In genomic region chr9:38744484-38744883, GRCh38 we compare ENCODE assay signal across 25 cellular contexts. TPM values are rescaled to one million over a fixed set of nuclear protein-coding genes. Genes with fewer than 3 reads are reported as not detected.
DNase-seq lines count a peak whose midpoint lies in the region; ATAC-seq, FAIRE-seq and TF ChIP-seq lines count a peak whose summit lies in the region.
"Had no signal": no experiment of that assay in that cellular context is flagged by ENCODE, and none has a peak within 500 bp of the region (broad histone marks: within the 10 kb centered on the region; RNA-seq: fewer than 3 reads in every experiment).

No MANE protein-coding gene starts in this region.

- ATAC-seq in left lung: peak; percentile 95
- ATAC-seq in upper lobe of right lung: peak; percentile 78
- ATAC-seq in HepG2: no peak
- ATAC-seq: A549, GM23338, HCT116 had no signal

- no peak for TF ChIP-seq EP300 in HepG2 (IDR thresholded peaks at IDR 0.05; ENCODE audit: low read depth in 2 of 2, low read length in 2 of 2)
- TF ChIP-seq EP300 in HepG2 (CRISPR knock-in tag; IDR thresholded peaks at IDR 0.05; ENCODE audit: borderline replicate concordance): no peak

- H3K9me3 ChIP-seq in left lung (no peaks in the 10 kb centered on the region), upper lobe of right lung (no peaks in the 10 kb centered on the region), HepG2 (ENCODE audit: low read length) (no peaks in the 10 kb centered on the region)
- H3K9me3 ChIP-seq: A549; BE2C; BLaER1 treated with 17β-estradiol and CSF1 and Interleukin-3, amounts not matched to agents 10 nM and 100 nM had no signal

- BruUV-seq in HepG2 (replicated peaks; lab: Mats Ljungman, UMichigan): no TSS peak

- POLR2A ChIA-PET in HepG2 (lab: Yijun Ruan, JAX): no interaction called here

- no peak for FAIRE-seq in HepG2 (lab: Jason Lieb, UNC)
- FAIRE-seq: A549, D721Med, G401.6, GM12892, GM19239 had no signal

- peaks cover 5 to 21% of the 10 kb centered on the region in 2 donors for H3K27me3 ChIP-seq in left lung
- H3K27me3 ChIP-seq in upper lobe of right lung: peaks cover 4% of the 10 kb centered on the region
- H3K27me3 ChIP-seq in HepG2 (ENCODE audit: control insufficient read depth in 1 of 2, insufficient read depth in 2 of 2, low read length in 2 of 2): peaks cover 0 to 10% of the 10 kb centered on the region in 2 experiments; a peak in 1 of 5 replicates
- H3K27me3 ChIP-seq: BE2C; BLaER1 treated with 17β-estradiol and CSF1 and Interleukin-3, amounts not matched to agents 10 nM and 100 nM had no signal

- intact Hi-C loops in left lung (cut with DNase I): no loop called here
- intact Hi-C loops in upper lobe of right lung (cut with DNase I): no loop called here
- intact Hi-C loops in HepG2 (cut with micrococcal nuclease; ENCODE audit: unreplicated experiment): no loop called here

- CTCF ChIA-PET in HepG2 (lab: Yijun Ruan, JAX; ENCODE audit: low intra/inter-chr PET ratio, low total read pairs): no interaction called here

- no peak overlapping the region for H2AFZ ChIP-seq in HepG2 (ENCODE audit: low read length)
- H2AFZ ChIP-seq: GM23338 had no signal

- DNase-seq in DMS79 treated with DMSO at 0.1 percent for 48 hours (lab: John Stamatoyannopoulos, UW) (peak; percentile 16), DMS79 (lab: John Stamatoyannopoulos, UW) (no peak), left lung (no peak), upper lobe of right lung (no peak), MV-4-11 (lab: John Stamatoyannopoulos, UW) (no peak), HepG2 (ENCODE audit: low spot score) (no peak)
- DNase-seq: 8988T; ACHN; AML-193; BE2C; CD4-positive, alpha-beta T cell; CD8-positive, alpha-beta memory T cell; DMS 273 treated with DMSO at 0.1 percent for 48 hours; DND-41; H9 had no signal

- no peaks in the 10 kb centered on the region for H4K20me1 ChIP-seq in HepG2 (ENCODE audit: insufficient read depth, low read length)
- H4K20me1 ChIP-seq: BLaER1 treated with 17β-estradiol and CSF1 and Interleukin-3, amounts not matched to agents 10 nM and 100 nM had no signal

- in situ Hi-C loops in HepG2 (cut with HindIII; ENCODE audit: extremely low pct_ligation_motif_present, low pct_unique_long_range_greater_than_20kb): no loop called here

- H3K79me2 ChIP-seq in HepG2 (ENCODE audit: insufficient read depth, low read length): no peaks in the 10 kb centered on the region

- TF ChIP-seq CTCF in left lung (IDR thresholded peaks at IDR 0.05) (no peak), upper lobe of right lung (IDR thresholded peaks at IDR 0.05) (no peak), HepG2 (CRISPR knock-in tag; IDR thresholded peaks at IDR 0.05) (no peak)

- no peak overlapping the region for H3K9ac ChIP-seq in HepG2 (ENCODE audit: insufficient read depth, low read depth, low read length)
- H3K9ac ChIP-seq: BLaER1 treated with 17β-estradiol and CSF1 and Interleukin-3, amounts not matched to agents 10 nM and 100 nM had no signal

- no peak overlapping the region for H3K4me2 ChIP-seq in HepG2 (ENCODE audit: low read depth, low read length)
- H3K4me2 ChIP-seq: A549; BLaER1 treated with 17β-estradiol and CSF1 and Interleukin-3, amounts not matched to agents 10 nM and 100 nM; GM23338 had no signal

- no peak for TF ChIP-seq POLR2A in HepG2 (IDR thresholded peaks at IDR 0.05; ENCODE audit: insufficient read depth in 1 of 2, low read depth in 2 of 2, low read length in 2 of 2)

- H3K36me3 ChIP-seq in left lung (no peaks in the 10 kb centered on the region), upper lobe of right lung (no peaks in the 10 kb centered on the region), HepG2 (replicated peaks in 1 of 2; ENCODE audit: control insufficient read depth in 1 of 2, insufficient read depth in 2 of 2, low read length in 2 of 2) (no peaks in the 10 kb centered on the region)
- H3K36me3 ChIP-seq: BE2C; BLaER1 treated with 17β-estradiol and CSF1 and Interleukin-3, amounts not matched to agents 10 nM and 100 nM had no signal

- no peak for TF ChIP-seq RAD21 in HepG2 (CRISPR knock-in tag; IDR thresholded peaks at IDR 0.05)

- H3K4me1 ChIP-seq in left lung (no peaks in the 10 kb centered on the region), upper lobe of right lung (no peaks in the 10 kb centered on the region), HepG2 (ENCODE audit: insufficient read depth, low read length) (no peaks in the 10 kb centered on the region)
- H3K4me1 ChIP-seq: A549; BE2C; BLaER1 treated with 17β-estradiol and CSF1 and Interleukin-3, amounts not matched to agents 10 nM and 100 nM had no signal

- H3K27ac ChIP-seq in left lung: no peak overlapping the region
- H3K27ac ChIP-seq in upper lobe of right lung: no peak overlapping the region
- H3K27ac ChIP-seq in HepG2 (ENCODE audit: extremely low read length, insufficient read depth, low read length): no peak overlapping the region
- H3K27ac ChIP-seq: A549; BLaER1 treated with 17β-estradiol and CSF1 and Interleukin-3, amounts not matched to agents 10 nM and 100 nM had no signal

- WGBS in HepG2 (ENCODE audit: low lambda C conversion rate): 62% methylated on average over 3 of the region's 3 CpGs

- H3K4me3 ChIP-seq in left lung: no peak overlapping the region
- no peak overlapping the region for H3K4me3 ChIP-seq in upper lobe of right lung
- no peak overlapping the region for H3K4me3 ChIP-seq in HepG2 (replicated peaks in 1 of 3; ENCODE audit: insufficient read depth in 1 of 3, low read depth in 2 of 3, low read length in 3 of 3)
- H3K4me3 ChIP-seq: A549; BLaER1 treated with 17β-estradiol and CSF1 and Interleukin-3, amounts not matched to agents 10 nM and 100 nM; GM23338 had no signal

TF ChIP-seq in HepG2, 621 proteins besides CTCF, POLR2A, EP300 and RAD21 (continues in another document):
- TF ChIP-seq ZNF644 (CRISPR knock-in tag; IDR thresholded peaks at IDR 0.05; ENCODE audit: low read depth) (no peak), ZFP36L1 (CRISPR knock-in tag; IDR thresholded peaks at IDR 0.05) (no peak), ZNF362 (CRISPR knock-in tag; IDR thresholded peaks at IDR 0.05; ENCODE audit: borderline replicate concordance) (no peak), NFE2 (CRISPR knock-in tag; IDR thresholded peaks at IDR 0.05) (no peak), TOPORS (CRISPR knock-in tag; IDR thresholded peaks at IDR 0.05) (no peak), BORCS8-MEF2B (CRISPR knock-in tag; IDR thresholded peaks at IDR 0.05) (no peak)
- TF ChIP-seq, protein P1, sequence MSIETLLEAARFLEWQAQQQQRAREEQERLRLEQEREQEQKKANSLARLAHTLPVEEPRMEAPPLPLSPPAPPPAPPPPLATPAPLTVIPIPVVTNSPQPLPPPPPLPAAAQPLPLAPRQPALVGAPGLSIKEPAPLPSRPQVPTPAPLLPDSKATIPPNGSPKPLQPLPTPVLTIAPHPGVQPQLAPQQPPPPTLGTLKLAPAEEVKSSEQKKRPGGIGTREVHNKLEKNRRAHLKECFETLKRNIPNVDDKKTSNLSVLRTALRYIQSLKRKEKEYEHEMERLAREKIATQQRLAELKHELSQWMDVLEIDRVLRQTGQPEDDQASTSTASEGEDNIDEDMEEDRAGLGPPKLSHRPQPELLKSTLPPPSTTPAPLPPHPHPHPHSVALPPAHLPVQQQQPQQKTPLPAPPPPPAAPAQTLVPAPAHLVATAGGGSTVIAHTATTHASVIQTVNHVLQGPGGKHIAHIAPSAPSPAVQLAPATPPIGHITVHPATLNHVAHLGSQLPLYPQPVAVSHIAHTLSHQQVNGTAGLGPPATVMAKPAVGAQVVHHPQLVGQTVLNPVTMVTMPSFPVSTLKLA (IDR thresholded peaks at IDR 0.05): no peak

RNA-seq across cellular contexts. Expression of gene FAM240B, which starts 24.6 kb away (rescaled TPM):
- total RNA-seq in left lung: not detected
- total RNA-seq in upper lobe of right lung: not detected
- not detected in 2 replicates for total RNA-seq in HepG2 (2016; rRNA removed; fragmentation: Illumina TruSeq; extraction: Trizol)
- not detected in 2 replicates for total RNA-seq in HepG2 (2016; cell fraction: cytosol; rRNA removed; fragmentation: Illumina TruSeq; extraction: Trizol; ENCODE audit: low read depth)
- total RNA-seq in HepG2 (2016; cell fraction: insoluble cytoplasmic fraction; rRNA removed; fragmentation: Illumina TruSeq; extraction: Trizol): not detected in 2 replicates
- not detected in 2 replicates for total RNA-seq in HepG2 (2016; cell fraction: membrane; rRNA removed; fragmentation: Illumina TruSeq; extraction: Trizol)
- not detected in 2 replicates for total RNA-seq in HepG2 (2016; cell fraction: nucleus; rRNA removed; fragmentation: Illumina TruSeq; extraction: Trizol)
- not detected in 2 replicates for polyA plus RNA-seq in HepG2 (2011; rRNA removed)
- polyA plus RNA-seq in HepG2 (2011; cell fraction: cytosol; rRNA removed): not detected in 2 replicates
- not detected in 2 replicates for polyA plus RNA-seq in HepG2 (2011; cell fraction: nucleus; rRNA removed)
- polyA plus RNA-seq in HepG2 (2012): not detected in 2 replicates
- polyA plus RNA-seq in HepG2 (2016; cell fraction: cytosol; fragmentation: Illumina TruSeq; extraction: Trizol; ENCODE audit: low read depth): not detected in 2 replicates
- not detected in 2 replicates for polyA plus RNA-seq in HepG2 (2016; cell fraction: insoluble cytoplasmic fraction; fragmentation: Illumina TruSeq; extraction: Trizol; ENCODE audit: low read depth)
- not detected in 2 replicates for polyA plus RNA-seq in HepG2 (2016; cell fraction: membrane; fragmentation: Illumina TruSeq; extraction: Trizol; ENCODE audit: low read depth)
- not detected in 2 replicates for polyA plus RNA-seq in HepG2 (2016; cell fraction: nucleus; fragmentation: Illumina TruSeq; extraction: Trizol; ENCODE audit: insufficient read depth, low read depth)
- polyA minus RNA-seq in HepG2 (2011; rRNA and poly(A)+ RNA removed; ENCODE audit: low replicate concordance): not detected in 2 replicates
- not detected in 2 replicates for polyA minus RNA-seq in HepG2 (2011; cell fraction: cytosol; rRNA and poly(A)+ RNA removed)
- not detected in 2 replicates for polyA minus RNA-seq in HepG2 (2011; cell fraction: nucleus; rRNA and poly(A)+ RNA removed)
- total RNA-seq: CD4-positive, alpha-beta T cell; CD8-positive, alpha-beta memory T cell; GM23338; H4; H9 had no signal
- polyA plus RNA-seq: A549; CD14-positive monocyte; CD8-positive, alpha-beta memory T cell; GM23338 had no signal
